In the genomic region with DNA sequence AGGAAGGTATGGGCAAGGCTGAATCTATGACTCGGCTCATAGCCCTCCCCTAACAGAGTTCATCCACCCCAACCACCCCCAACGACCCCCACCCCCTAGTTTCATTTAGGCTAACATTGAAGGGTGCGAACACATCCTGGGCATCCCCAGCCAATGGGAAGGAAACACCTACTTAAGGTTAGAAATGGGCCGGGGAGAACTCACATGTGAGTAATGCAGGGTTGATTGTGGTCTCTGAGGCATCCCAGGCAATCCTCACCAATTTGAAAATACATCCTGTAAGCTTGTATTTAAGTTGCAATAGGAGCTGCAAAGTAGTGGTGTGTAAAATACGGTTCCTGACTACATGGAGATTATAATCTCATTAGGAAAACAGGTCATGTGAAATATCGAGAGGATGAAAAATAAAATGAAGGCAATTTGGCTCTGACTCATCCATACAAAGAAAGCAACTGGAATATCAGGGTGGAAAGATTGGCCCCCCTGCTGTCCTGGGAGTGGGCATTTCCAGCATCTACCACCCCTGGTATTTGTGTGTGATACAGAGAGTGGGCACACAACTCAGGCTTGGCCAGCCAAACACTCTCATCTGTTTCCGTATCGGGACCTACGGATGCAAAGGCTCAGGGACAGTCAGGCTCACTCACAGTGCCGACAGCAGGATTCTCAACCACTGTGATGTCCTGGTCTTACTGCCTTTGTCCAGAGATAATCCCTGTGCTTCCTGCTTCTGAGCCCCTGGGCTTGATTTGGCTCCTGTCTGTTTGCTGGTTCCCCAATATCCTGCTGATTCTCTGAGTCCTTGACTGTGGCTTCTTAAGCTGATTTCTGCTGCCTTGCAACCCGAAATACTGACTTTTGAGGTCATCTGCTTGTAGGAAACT, we compare ENCODE assay signal across 20 cellular contexts.
DNase-seq lines count a peak whose midpoint lies in the region; ATAC-seq, FAIRE-seq and TF ChIP-seq lines count a peak whose summit lies in the region.
"Had no signal": no experiment of that assay in that cellular context is flagged by ENCODE, and none has a peak within 500 bp of the region (broad histone marks: within the 10 kb centered on the region; RNA-seq: fewer than 3 reads in every experiment).

No MANE protein-coding gene starts in this region.

- TF ChIP-seq CTCF in astrocyte (IDR thresholded peaks at IDR 0.05; ENCODE audit: insufficient read depth, low read depth, low read length), result no peak

- peak overlapping the region; percentile 55 for H2AFZ ChIP-seq in astrocyte (ENCODE audit: low read depth, low read length)

- ATAC-seq in stimulated activated memory B cell treated with anti-CD40 and anti-IgM and Interleukin-4, amounts not matched to agents 10 μg/mL and 1 μg/mL and 100 μg/mL, for 72 hours, result no peak
- ATAC-seq in HG03196 (IDR thresholded peaks at IDR 0.05; ENCODE audit: unreplicated experiment), result no peak
- ATAC-seq in HG03378 (IDR thresholded peaks at IDR 0.05; ENCODE audit: unreplicated experiment), result no peak
- ATAC-seq: lower lobe of right lung, T-cell had no signal

- H3K9me3 ChIP-seq in HUES48 (ENCODE audit: control insufficient read depth, insufficient read depth, low read length), result no peaks in the 10 kb centered on the region
- H3K9me3 ChIP-seq in astrocyte (ENCODE audit: insufficient read depth, low read depth, low read length), result no peaks in the 10 kb centered on the region
- H3K9me3 ChIP-seq: lower lobe of right lung, spleen, testis had no signal

- H4K20me1 ChIP-seq in astrocyte (ENCODE audit: insufficient read depth, low read length), result no peaks in the 10 kb centered on the region

- no peaks in the 10 kb centered on the region for H3K36me3 ChIP-seq in HUES48 (ENCODE audit: control insufficient read depth, insufficient read depth, low read length)
- H3K36me3 ChIP-seq in astrocyte (ENCODE audit: insufficient read depth, low read length), result no peaks in the 10 kb centered on the region
- H3K36me3 ChIP-seq: lower lobe of right lung, spleen had no signal

- no peaks in the 10 kb centered on the region for H3K36me3 Mint-ChIP-seq in astrocyte (ENCODE audit: low read depth, unreplicated experiment)
- no peaks in the 10 kb centered on the region for H3K36me3 Mint-ChIP-seq in stimulated activated memory B cell treated with anti-CD40 and anti-IgM and Interleukin-4, amounts not matched to agents 10 μg/mL and 1 μg/mL and 100 μg/mL, for 72 hours
- H3K36me3 Mint-ChIP-seq: T-cell had no signal

- H3K4me1 Mint-ChIP-seq in astrocyte (ENCODE audit: low read depth, unreplicated experiment), result peaks cover 19% of the 10 kb centered on the region
- no peaks in the 10 kb centered on the region for H3K4me1 Mint-ChIP-seq in stimulated activated memory B cell treated with anti-CD40 and anti-IgM and Interleukin-4, amounts not matched to agents 10 μg/mL and 1 μg/mL and 100 μg/mL, for 72 hours
- H3K4me1 Mint-ChIP-seq: B cell, T-cell had no signal

- H3K4me3 ChIP-seq in HUES48 (ENCODE audit: low read depth, low read length) (no peak overlapping the region), astrocyte (ENCODE audit: insufficient read depth, low read depth, low read length) (no peak overlapping the region)
- H3K4me3 ChIP-seq: lower lobe of right lung, spleen, testis had no signal

- peaks cover 4% of the 10 kb centered on the region for H3K9me3 Mint-ChIP-seq in astrocyte (ENCODE audit: unreplicated experiment)
- no peaks in the 10 kb centered on the region for H3K9me3 Mint-ChIP-seq in stimulated activated memory B cell treated with anti-CD40 and anti-IgM and Interleukin-4, amounts not matched to agents 10 μg/mL and 1 μg/mL and 100 μg/mL, for 72 hours

- H3K9ac ChIP-seq in HUES48 (ENCODE audit: low read depth, low read length) (no peak overlapping the region), astrocyte (ENCODE audit: low read length) (peak overlapping the region; percentile 73)

- H3K4me1 ChIP-seq in HUES48 (ENCODE audit: control insufficient read depth, insufficient read depth, low read length) (peaks cover 8% of the 10 kb centered on the region), astrocyte (ENCODE audit: insufficient read depth, low read length) (peaks cover 20% of the 10 kb centered on the region)
- H3K4me1 ChIP-seq: lower lobe of right lung, spleen, testis had no signal

- FAIRE-seq in astrocyte (lab: Jason Lieb, UNC), result peak; percentile 52
- FAIRE-seq: endometrium had no signal

- H3K27ac Mint-ChIP-seq in astrocyte (ENCODE audit: unreplicated experiment), result peak overlapping the region; percentile 89
- H3K27ac Mint-ChIP-seq in stimulated activated memory B cell treated with anti-CD40 and anti-IgM and Interleukin-4, amounts not matched to agents 10 μg/mL and 1 μg/mL and 100 μg/mL, for 72 hours, result no peak overlapping the region
- H3K27ac Mint-ChIP-seq: B cell, T-cell had no signal

- DNase-seq in astrocyte (ENCODE audit: low read depth) (peak; percentile 79), iris pigment epithelial cell (ENCODE audit: low read depth) (peak; percentile 84)
- no peak for DNase-seq in activated CD4-positive, alpha-beta T cell treated with anti-CD3 and anti-CD28 coated beads, Interleukin-2, amount 50 U/mL, for 48 hours
- DNase-seq: activated CD8-positive, alpha-beta memory T cell treated with anti-CD3 and anti-CD28 coated beads for 24 hours; cerebellar nuclear complex; foreskin fibroblast; GF-D8; KG1; lower lobe of right lung; NCI-H1092 treated with DMSO at 0.1 percent for 48 hours; NCI-H774; spleen; T-cell; testis had no signal

- H3K27me3 ChIP-seq in HUES48 (ENCODE audit: control insufficient read depth, insufficient read depth, low read length) (no peaks in the 10 kb centered on the region), astrocyte (ENCODE audit: insufficient read depth, low read length) (no peaks in the 10 kb centered on the region)
- H3K27me3 ChIP-seq: spleen, testis had no signal

- peak overlapping the region; percentile 72 for H3K4me2 ChIP-seq in astrocyte (ENCODE audit: low read length)

- no peaks in the 10 kb centered on the region for H3K27me3 Mint-ChIP-seq in astrocyte (ENCODE audit: low read depth, unreplicated experiment)
- no peaks in the 10 kb centered on the region for H3K27me3 Mint-ChIP-seq in stimulated activated memory B cell treated with anti-CD40 and anti-IgM and Interleukin-4, amounts not matched to agents 10 μg/mL and 1 μg/mL and 100 μg/mL, for 72 hours
- H3K27me3 Mint-ChIP-seq: T-cell had no signal

- H3K79me2 ChIP-seq in astrocyte (ENCODE audit: insufficient read depth, low read length), result no peaks in the 10 kb centered on the region

- H3K4me3 Mint-ChIP-seq in astrocyte (ENCODE audit: unreplicated experiment), result no peak overlapping the region
- no peak overlapping the region for H3K4me3 Mint-ChIP-seq in stimulated activated memory B cell treated with anti-CD40 and anti-IgM and Interleukin-4, amounts not matched to agents 10 μg/mL and 1 μg/mL and 100 μg/mL, for 72 hours
- H3K4me3 Mint-ChIP-seq: B cell, T-cell had no signal

- H3K27ac ChIP-seq in HUES48 (ENCODE audit: low read depth, low read length) (peak overlapping the region; percentile 68), astrocyte (ENCODE audit: low read depth, low read length) (peak overlapping the region; percentile 97)
- H3K27ac ChIP-seq: lower lobe of right lung, spleen, testis had no signal

Comparison
In these comparisons a context has a peak if more than half of its experiments do, and no peak if none do; other contexts are left out.
1. DNase-seq: peak in astrocyte (single experiment) and iris pigment epithelial cell (single experiment); none in activated CD4-positive, alpha-beta T cell treated with anti-CD3 and anti-CD28 coated beads, Interleukin-2, amount 50 U/mL, for 48 hours (0 of 2).